8 cellular contexts compared by ENCODE assay signal in genomic region chr5:112738180-112738560, GRCh38. TPM values are rescaled to one million over a fixed set of nuclear protein-coding genes. Genes with fewer than 3 reads are reported as not detected.
DNase-seq lines count a peak whose midpoint lies in the region; ATAC-seq and TF ChIP-seq lines count a peak whose summit lies in the region.

No MANE protein-coding gene starts in this region.

- H3K36me3 ChIP-seq in ectodermal cell (ENCODE audit: control insufficient read depth, insufficient read depth, low read length) = no peaks in the 10 kb centered on the region
- no peaks in the 10 kb centered on the region for H3K36me3 ChIP-seq in mesodermal cell (ENCODE audit: control insufficient read depth, insufficient read depth, low read length)
- H3K36me3 ChIP-seq in uterus = no peaks in the 10 kb centered on the region

- H3K27me3 ChIP-seq in ectodermal cell (ENCODE audit: control insufficient read depth, insufficient read depth, low read length, poor library complexity, severe bottlenecking) (no peaks in the 10 kb centered on the region), uterus (no peaks in the 10 kb centered on the region)

- peaks cover 3% of the 10 kb centered on the region for H3K4me1 ChIP-seq in ectodermal cell (ENCODE audit: control insufficient read depth, insufficient read depth, low read length)
- H3K4me1 ChIP-seq in mesodermal cell (ENCODE audit: control insufficient read depth, insufficient read depth, low read length, poor library complexity, severe bottlenecking) = peaks cover 3% of the 10 kb centered on the region
- H3K4me1 ChIP-seq in uterus = peaks cover 5 to 6% of the 10 kb centered on the region in 2 donors

- peak; percentile 15 for ATAC-seq in HG02852 (IDR thresholded peaks at IDR 0.05; ENCODE audit: unreplicated experiment)
- no peak for ATAC-seq in GM19452 (IDR thresholded peaks at IDR 0.05; ENCODE audit: unreplicated experiment)

- peak overlapping the region; percentile 67 for H3K27ac ChIP-seq in RWPE1
- H3K27ac ChIP-seq in ectodermal cell (ENCODE audit: insufficient read depth, low read depth, low read length, poor library complexity, severe bottlenecking) = peak overlapping the region; percentile 64
- peak overlapping the region; percentile 65 for H3K27ac ChIP-seq in mesodermal cell (ENCODE audit: low read depth, low read length, severe bottlenecking)
- H3K27ac ChIP-seq in uterus = peak overlapping the region; percentile 64 to 67

- intact Hi-C loops in uterus (cut with DNase I; ENCODE audit: low total_unique reads) = no loop called here

- CTCF ChIA-PET in RWPE1 (lab: Yijun Ruan, JAX) = interaction anchor here (0.5 to 1.6 kb wide), 6 partner anchors 19 to 553 kb away, joined by 3 to 10 read pairs (median 3); no protein-coding TSS in a partner anchor

- H3K4me3 ChIP-seq in ectodermal cell (ENCODE audit: insufficient read depth, low read depth, low read length) (peak overlapping the region; percentile 62), mesodermal cell (ENCODE audit: extremely low read depth, insufficient read depth, low read length, poor library complexity, severe bottlenecking) (peak overlapping the region; percentile 55), uterus (peak overlapping the region; percentile 47 to 74)

- TF ChIP-seq CTCF in RWPE1 (conservative IDR thresholded peaks at IDR 0.05; ENCODE audit: low read depth) (no peak), uterus (IDR thresholded peaks at IDR 0.05) (no peak)

- peak; percentile 4 for DNase-seq in NCI-H2029 treated with DMSO at 0.1 percent for 48 hours (lab: John Stamatoyannopoulos, UW)
- DNase-seq in NCI-H2029 (lab: John Stamatoyannopoulos, UW) = no peak
- DNase-seq in RWPE1 (ENCODE audit: low spot score) = peak; percentile 12
- no peak for DNase-seq in uterus

- POLR2A ChIA-PET in RWPE1 (lab: Yijun Ruan, JAX; ENCODE audit: low non-redundant PET) = no interaction called here

- 4 to 7% methylated on average over 5 of the region's 5 CpGs for WGBS in ectodermal cell, 2 experiments
- WGBS in mesodermal cell (ENCODE audit: insufficient coverage in 2 of 2), 2 experiments = 9 to 12% methylated on average over 3 to 5 of the region's 5 CpGs

- TF ChIP-seq POLR2A in uterus (IDR thresholded peaks at IDR 0.05) = no peak

- no peaks in the 10 kb centered on the region for H3K9me3 ChIP-seq in ectodermal cell (ENCODE audit: control insufficient read depth, low read length)
- H3K9me3 ChIP-seq in mesodermal cell (ENCODE audit: control insufficient read depth, low read length) = no peaks in the 10 kb centered on the region
- no peaks in the 10 kb centered on the region for H3K9me3 ChIP-seq in uterus

RNA-seq across cellular contexts. Expression of gene APC, which starts 0.5 kb away (rescaled TPM):
- polyA plus RNA-seq in ectodermal cell (2013, experiment 1 of 4) = 26.3 TPM
- 28.6 TPM for polyA plus RNA-seq in ectodermal cell (2013, experiment 2 of 4)
- polyA plus RNA-seq in ectodermal cell (2013, experiment 3 of 4) = 21.8 TPM
- polyA plus RNA-seq in ectodermal cell (2013, experiment 4 of 4) = 25.2 TPM
- 21.0 TPM for polyA plus RNA-seq in mesodermal cell (2013, experiment 1 of 2)
- polyA plus RNA-seq in mesodermal cell (2013, experiment 2 of 2) = 18.2 TPM
- 100 to 1,000 TPM in 2 of 4 donors, 10 to 100 TPM in 2; 45.4 to 132 (median 91.7) TPM for total RNA-seq in uterus

Comparison
In these comparisons a context has a peak if more than half of its experiments do, and no peak if none do; other contexts are left out.
1. DNase-seq: peak in NCI-H2029 treated with DMSO at 0.1 percent for 48 hours (single experiment) and RWPE1 (single experiment); none in NCI-H2029 (single experiment) and uterus (0 of 2).
2. Peak in every context shown above with its lines, with median percentiles within 50 percentile points of each other: H3K27ac ChIP-seq and H3K4me3 ChIP-seq.